ENCODE assay signal across 1 cellular context in genomic region chr9:113650207-113651131, GRCh38.
TF ChIP-seq lines count a peak whose summit lies in the region.

No MANE protein-coding gene starts in this region.

TF ChIP-seq in HepG2, 621 proteins besides CTCF, POLR2A, EP300 and RAD21 (continued from another document):
- TF ChIP-seq, protein P1, sequence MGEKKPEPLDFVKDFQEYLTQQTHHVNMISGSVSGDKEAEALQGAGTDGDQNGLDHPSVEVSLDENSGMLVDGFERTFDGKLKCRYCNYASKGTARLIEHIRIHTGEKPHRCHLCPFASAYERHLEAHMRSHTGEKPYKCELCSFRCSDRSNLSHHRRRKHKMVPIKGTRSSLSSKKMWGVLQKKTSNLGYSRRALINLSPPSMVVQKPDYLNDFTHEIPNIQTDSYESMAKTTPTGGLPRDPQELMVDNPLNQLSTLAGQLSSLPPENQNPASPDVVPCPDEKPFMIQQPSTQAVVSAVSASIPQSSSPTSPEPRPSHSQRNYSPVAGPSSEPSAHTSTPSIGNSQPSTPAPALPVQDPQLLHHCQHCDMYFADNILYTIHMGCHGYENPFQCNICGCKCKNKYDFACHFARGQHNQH (CRISPR knock-in tag; IDR thresholded peaks at IDR 0.05), result peak; percentile 83; the same call in 1 of the 2 replicates
- TF ChIP-seq ZNF780A (CRISPR knock-in tag; IDR thresholded peaks at IDR 0.05) (no peak), HCFC1 (IDR thresholded peaks at IDR 0.05; ENCODE audit: low read depth, low read length) (peak; percentile 37; the same call in 1 of the 2 replicates), GABPB1 (CRISPR knock-in tag; IDR thresholded peaks at IDR 0.05) (peak; percentile 93), E2F5 (CRISPR knock-in tag; conservative IDR thresholded peaks at IDR 0.05) (no peak), KDM3A (CRISPR knock-in tag; IDR thresholded peaks at IDR 0.05; ENCODE audit: low read depth) (0 out of 2 replicates have a peak, but pooled peaks have one; percentile 70), CEBPG (CRISPR knock-in tag; IDR thresholded peaks at IDR 0.05) (peak; percentile 81)
- TF ChIP-seq, protein P2, sequence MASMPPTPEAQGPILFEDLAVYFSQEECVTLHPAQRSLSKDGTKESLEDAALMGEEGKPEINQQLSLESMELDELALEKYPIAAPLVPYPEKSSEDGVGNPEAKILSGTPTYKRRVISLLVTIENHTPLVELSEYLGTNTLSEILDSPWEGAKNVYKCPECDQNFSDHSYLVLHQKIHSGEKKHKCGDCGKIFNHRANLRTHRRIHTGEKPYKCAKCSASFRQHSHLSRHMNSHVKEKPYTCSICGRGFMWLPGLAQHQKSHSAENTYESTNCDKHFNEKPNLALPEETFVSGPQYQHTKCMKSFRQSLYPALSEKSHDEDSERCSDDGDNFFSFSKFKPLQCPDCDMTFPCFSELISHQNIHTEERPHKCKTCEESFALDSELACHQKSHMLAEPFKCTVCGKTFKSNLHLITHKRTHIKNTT (CRISPR knock-in tag; IDR thresholded peaks at IDR 0.05), result no peak
